In genomic region chr1:100719490-100719889, GRCh38 we compare ENCODE assay signal across 1 cellular context.
TF ChIP-seq lines count a peak whose summit lies in the region.

Gene VCAM1, plus strand, starts transcription at chr1:100719742. Its CDS starts 119 bp downstream, at chr1:100719861.

TF ChIP-seq in GM23338, 12 proteins besides CTCF, POLR2A, EP300 and RAD21 (continued from another document):
- no peak for TF ChIP-seq REST (IDR thresholded peaks at IDR 0.05; ENCODE audit: unreplicated experiment)
- no peak for TF ChIP-seq NANOG (IDR thresholded peaks at IDR 0.05; ENCODE audit: borderline replicate concordance)
- TF ChIP-seq ZNF114 (CRISPR knock-in tag; IDR thresholded peaks at IDR 0.05) = no peak
- TF ChIP-seq ETS1 (IDR thresholded peaks at IDR 0.05) = no peak
TF ChIP-seq in GM23338: peak in this region for 0.
